8 cellular contexts compared by ENCODE assay signal in the genomic region with DNA sequence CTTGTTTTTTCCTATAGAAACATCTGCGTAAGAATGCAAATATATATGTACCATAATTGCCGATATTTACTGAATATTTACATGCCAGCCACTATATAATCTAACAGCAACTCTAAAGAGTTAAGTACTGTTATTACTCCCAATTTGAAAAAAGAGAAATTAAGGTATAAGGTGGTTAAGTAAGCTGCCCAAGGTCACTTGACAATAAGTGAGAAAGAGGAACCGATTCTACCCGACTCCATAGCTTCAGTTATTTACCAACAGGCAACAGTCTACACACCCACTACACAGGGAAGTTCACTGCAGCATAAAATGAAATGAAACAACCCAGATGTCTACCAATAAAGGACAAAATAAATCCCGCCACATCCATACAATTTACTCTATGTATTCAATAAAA. TPM values are rescaled to one million over a fixed set of nuclear protein-coding genes. Genes with fewer than 3 reads are reported as not detected.
DNase-seq lines count a peak whose midpoint lies in the region; ATAC-seq and TF ChIP-seq lines count a peak whose summit lies in the region.

No MANE protein-coding gene starts in this region.

- DNase-seq in DMS114 treated with DMSO at 0.1 percent for 48 hours (lab: John Stamatoyannopoulos, UW; ENCODE audit: unreplicated experiment) (peak; percentile 9), RPMI7951 (ENCODE audit: low read depth) (peak; percentile 15), nephron progenitor cell (no peak), middle frontal gyrus (ENCODE audit: extremely low spot score, low spot score) (no peak), hypothalamus (lab: John Stamatoyannopoulos, UW) (no peak)

- peak overlapping the region; percentile 20 for H3K27ac Mint-ChIP-seq in nephron progenitor cell

- no peaks in the 10 kb centered on the region for H3K27me3 ChIP-seq in duodenal mucosa (ENCODE audit: control insufficient read depth in 1 of 2, insufficient read depth in 2 of 2, low read length in 2 of 2)

- peak overlapping the region; percentile 79 to 87 for H3K4me3 ChIP-seq in duodenal mucosa (ENCODE audit: low read depth in 1 of 2, low read length in 2 of 2)

- no peak for TF ChIP-seq CTCF in nephron progenitor cell (IDR thresholded peaks at IDR 0.05)

- peak; percentile 60 for ATAC-seq in GM19328 (IDR thresholded peaks at IDR 0.05; ENCODE audit: unreplicated experiment)
- peak; percentile 66 for ATAC-seq in HG03196 (IDR thresholded peaks at IDR 0.05; ENCODE audit: unreplicated experiment)

- no peak overlapping the region for H3K27ac ChIP-seq in duodenal mucosa (ENCODE audit: low read depth, low read length)

- H3K27me3 Mint-ChIP-seq in nephron progenitor cell (ENCODE audit: low read depth, poor library complexity) = peaks cover 12% of the 10 kb centered on the region

- H3K36me3 Mint-ChIP-seq in nephron progenitor cell (ENCODE audit: low read depth) = peaks cover 13% of the 10 kb centered on the region

- peaks cover 10% of the 10 kb centered on the region for H3K4me1 Mint-ChIP-seq in nephron progenitor cell

- H3K9me3 Mint-ChIP-seq in nephron progenitor cell = peaks cover 36% of the 10 kb centered on the region

- H3K4me3 Mint-ChIP-seq in nephron progenitor cell = peak overlapping the region; percentile 95

- no peaks in the 10 kb centered on the region for H3K36me3 ChIP-seq in duodenal mucosa (ENCODE audit: control insufficient read depth in 1 of 2, insufficient read depth in 2 of 2, low read length in 2 of 2)

- H3K9me3 ChIP-seq in duodenal mucosa (ENCODE audit: control insufficient read depth in 1 of 2, low read length in 2 of 2) = no peaks in the 10 kb centered on the region

- H3K9ac ChIP-seq in duodenal mucosa (ENCODE audit: low read depth in 1 of 2, low read length in 2 of 2) = peak overlapping the region; percentile 64 to 87

- H3K4me1 ChIP-seq in duodenal mucosa (ENCODE audit: control insufficient read depth in 1 of 2, insufficient read depth in 2 of 2, low read length in 2 of 2) = peaks cover 10 to 19% of the 10 kb centered on the region in 2 donors

RNA-seq across cellular contexts. Expression of gene MIS18BP1, which starts 1.1 kb away (rescaled TPM):
- 42.4 and 51.2 TPM in 2 replicates for total RNA-seq in RPMI7951 (2014; rRNA removed; shearing (Covaris generic))

Comparison
In these comparisons a context has a peak if more than half of its experiments do, and no peak if none do; other contexts are left out.
1. DNase-seq: peak in DMS114 treated with DMSO at 0.1 percent for 48 hours (single experiment) and RPMI7951 (single experiment); none in nephron progenitor cell (single experiment), middle frontal gyrus (single experiment) and hypothalamus (0 of 51).